In genomic region chr2:32472605-32473004, GRCh38 we compare ENCODE assay signal across 25 cellular contexts.
"Had no signal": no experiment of that assay in that cellular context is flagged by ENCODE, and none has a peak within 500 bp of the region (broad histone marks: within the 10 kb centered on the region; RNA-seq: fewer than 3 reads in every experiment).

No MANE protein-coding gene starts in this region.

- H3K4me1 ChIP-seq: heart left ventricle, neural progenitor cell, right atrium auricular region, tibial nerve had no signal

- H3K9me3 Mint-ChIP-seq: activated CD8-positive, alpha-beta T cell treated with anti-CD3 and anti-CD28 coated beads for 36 hours; effector memory CD8-positive, alpha-beta T cell; immature natural killer cell; natural killer cell; neural progenitor cell had no signal

- H3K27ac ChIP-seq: coronary artery, heart left ventricle, neural progenitor cell, right atrium auricular region, tibial nerve had no signal

- FAIRE-seq: bronchial epithelial cell, endothelial cell of umbilical vein, kidney had no signal

- H3K36me3 Mint-ChIP-seq: natural killer cell had no signal

- H3K27ac Mint-ChIP-seq: activated CD8-positive, alpha-beta T cell treated with anti-CD3 and anti-CD28 coated beads for 36 hours; neural progenitor cell had no signal

- H2AFZ ChIP-seq: neural progenitor cell had no signal

- H3K4me1 Mint-ChIP-seq: neural progenitor cell had no signal

- H3K4me2 ChIP-seq: neural progenitor cell had no signal

- H3K4me3 ChIP-seq: coronary artery, heart left ventricle, neural progenitor cell, right atrium auricular region, tibial nerve had no signal

- H3K4me3 Mint-ChIP-seq: activated CD8-positive, alpha-beta T cell treated with anti-CD3 and anti-CD28 coated beads for 36 hours; effector memory CD8-positive, alpha-beta T cell; immature natural killer cell; natural killer cell; neural progenitor cell had no signal

- ATAC-seq: activated CD8-positive, alpha-beta T cell treated with anti-CD3 and anti-CD28 coated beads for 36 hours; effector memory CD8-positive, alpha-beta T cell; heart left ventricle; left colon; natural killer cell had no signal

- DNase-seq: activated CD4-positive, alpha-beta T cell treated with anti-CD3 and anti-CD28 coated beads, Interleukin-2, amount 50 U/mL, for 1 hour; activated CD4-positive, CD25-positive, alpha-beta regulatory T cell treated with anti-CD3 and anti-CD28 coated beads, Interleukin-2, amount 50 U/mL, for 72 hours; activated CD8-positive, alpha-beta T cell treated with anti-CD3 and anti-CD28 coated beads for 36 hours; activated gamma-delta T cell treated with Interleukin-2 at 50 U/mL for 16 hours; activated naive CD4-positive, alpha-beta T cell treated with anti-CD3 and anti-CD28 coated beads, Interleukin-2, amount 50 U/mL, for 16 hours; anterior cingulate cortex; effector memory CD8-positive, alpha-beta T cell; foreskin fibroblast; heart left ventricle; hypothalamus; immature natural killer cell; kidney; left colon; natural killer cell; occipital lobe; stimulated activated CD4-positive, alpha-beta T cell treated with anti-CD3 and anti-CD28 coated beads, Interleukin-15, amount 100 ng/mL, for 24 hours; stimulated activated CD4-positive, alpha-beta T cell treated with anti-CD3 and anti-CD28 coated beads, Interleukin-2, amount 100 ng/mL, for 24 hours; stimulated activated naive CD4-positive, alpha-beta T cell treated with Interleukin-2 at 50 U/mL for 16 hours; T-helper 2 cell had no signal

- H3K27me3 Mint-ChIP-seq: activated CD8-positive, alpha-beta T cell treated with anti-CD3 and anti-CD28 coated beads for 36 hours; effector memory CD8-positive, alpha-beta T cell had no signal

- H3K9me3 ChIP-seq: heart left ventricle, right atrium auricular region, tibial nerve had no signal
